In genomic region chr16:67864044-67864443, GRCh38 we compare ENCODE assay signal across 1 cellular context.
TF ChIP-seq lines count a peak whose summit lies in the region.

No MANE protein-coding gene starts in this region.

TF ChIP-seq in HepG2, 621 proteins besides CTCF, POLR2A, EP300 and RAD21:
- 0 out of 2 replicates have a peak, but pooled peaks have one; percentile 41 for TF ChIP-seq ZNF136 (CRISPR knock-in tag; IDR thresholded peaks at IDR 0.05; ENCODE audit: low read depth)
